Comparison of ENCODE assay signal across 11 cellular contexts in genomic region chr7:129764685-129765084, GRCh38.
"Had no signal": no experiment of that assay in that cellular context is flagged by ENCODE, and none has a peak within 500 bp of the region (broad histone marks: within the 10 kb centered on the region; RNA-seq: fewer than 3 reads in every experiment).

No MANE protein-coding gene starts in this region.

- H3K27ac Mint-ChIP-seq: GM23338, H9, HFFc6 had no signal

- H3K4me3 Mint-ChIP-seq: GM23338, H9, HFFc6 had no signal

- H3K27ac ChIP-seq: KMS-11 had no signal

- H3K4me3 ChIP-seq: GM23338 had no signal

- H3K4me2 ChIP-seq: GM23338, KMS-11 had no signal

- ATAC-seq: GM23338 had no signal

- H3K9me3 Mint-ChIP-seq: GM23338, H9, HFFc6 had no signal

- DNase-seq: H9, HCEC 1CT, HFFc6, IMR-90, Karpas-422, KBM-7 had no signal

- FAIRE-seq: H1, H54, HTR-8/SVneo had no signal

- H3K9ac ChIP-seq: KMS-11 had no signal

- H2AFZ ChIP-seq: GM23338 had no signal
